ENCODE assay signal across 9 cellular contexts in the genomic region with DNA sequence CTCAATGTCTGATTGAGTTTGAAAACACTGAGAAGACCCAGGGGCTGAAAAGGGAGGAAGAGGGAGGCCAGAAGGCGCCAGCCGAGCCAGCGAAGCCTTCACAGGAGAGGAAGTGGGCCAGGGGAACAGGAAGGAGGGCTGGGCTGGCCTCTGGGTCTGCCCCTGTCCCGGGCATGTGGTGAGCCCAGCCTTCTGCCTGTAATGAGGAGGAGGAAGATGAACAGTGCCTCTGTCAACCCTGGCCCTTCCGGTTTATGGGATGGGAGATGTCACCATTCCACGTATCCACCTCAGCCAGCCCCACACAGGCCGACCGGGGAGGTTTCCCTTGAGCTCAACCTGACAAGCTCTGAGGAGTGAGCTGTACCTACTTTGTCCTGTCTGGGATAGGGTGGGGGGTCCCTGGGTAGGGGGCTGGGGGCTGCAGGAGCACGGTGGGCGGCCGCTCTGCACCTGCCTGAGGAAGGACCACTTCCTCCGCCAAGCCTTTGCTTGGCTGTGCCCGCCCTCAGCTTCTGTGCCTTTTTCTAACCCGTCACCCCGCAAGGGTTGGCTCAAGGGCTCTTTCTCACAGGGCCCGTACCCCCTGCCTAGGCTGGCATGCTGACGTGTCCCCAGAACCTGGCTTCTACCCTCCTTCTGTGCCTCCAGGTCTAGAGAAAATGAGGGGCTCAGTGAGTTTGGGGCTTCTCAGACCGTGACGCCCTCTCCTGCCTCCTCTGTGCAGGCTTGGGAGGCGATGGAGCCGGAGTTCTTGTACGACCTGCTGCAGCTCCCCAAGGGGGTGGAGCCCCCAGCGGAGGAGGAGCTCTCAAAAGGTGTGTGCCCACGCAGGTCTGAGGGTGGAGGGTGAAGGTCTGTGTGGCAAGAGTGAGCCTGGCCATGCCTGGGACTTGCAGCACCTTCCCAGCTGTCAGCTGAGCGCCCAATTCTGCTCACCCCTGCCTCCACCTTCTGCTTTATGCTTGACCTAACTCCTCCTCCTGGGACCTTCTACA. TPM values are rescaled to one million over a fixed set of nuclear protein-coding genes. Genes with fewer than 3 reads are reported as not detected.
DNase-seq lines count a peak whose midpoint lies in the region; ATAC-seq lines count a peak whose summit lies in the region.
"Had no signal": no experiment of that assay in that cellular context is flagged by ENCODE, and none has a peak within 500 bp of the region (broad histone marks: within the 10 kb centered on the region; RNA-seq: fewer than 3 reads in every experiment).

No MANE protein-coding gene starts in this region.

- peak overlapping the region; percentile 95 for H3K27ac Mint-ChIP-seq in activated CD8-positive, alpha-beta memory T cell treated with anti-CD3 and anti-CD28 coated beads, Interleukin-2, amount 10 ng/mL, durations not matched to agents 7 days and 5 days
- peak overlapping the region; percentile 89 to 99 (median 98) for H3K27ac Mint-ChIP-seq in immature natural killer cell

- 0 out of 2 replicates have a peak, but pooled peaks cover 5% of the 10 kb centered on the region for H3K27me3 ChIP-seq in SJCRH30
- H3K27me3 ChIP-seq: cardiac muscle cell had no signal

- H3K4me3 ChIP-seq in SJCRH30: no peak overlapping the region
- H3K4me3 ChIP-seq: cardiac muscle cell had no signal

- H3K36me3 Mint-ChIP-seq in activated CD8-positive, alpha-beta memory T cell treated with anti-CD3 and anti-CD28 coated beads, Interleukin-2, amount 10 ng/mL, durations not matched to agents 7 days and 5 days: peaks cover 20% of the 10 kb centered on the region
- H3K36me3 Mint-ChIP-seq in immature natural killer cell: peaks cover 0 to 5% (median 0%) of the 10 kb centered on the region in 3 donors

- H3K36me3 ChIP-seq in SJCRH30: no peaks in the 10 kb centered on the region
- H3K36me3 ChIP-seq: cardiac muscle cell had no signal

- peak; percentile 86 for DNase-seq in activated CD8-positive, alpha-beta memory T cell treated with anti-CD3 and anti-CD28 coated beads, Interleukin-2, amount 10 ng/mL, durations not matched to agents 7 days and 5 days
- DNase-seq in immature natural killer cell (peak; percentile 51 to 54 (median 54)), substantia nigra (lab: John Stamatoyannopoulos, UW) (peak in 29 of 49 donors; percentile 4 to 66 (median 27)), HuH-7 (ENCODE audit: low spot score) (no peak), SJCRH30 (no peak)

- CTCF ChIA-PET in activated CD8-positive, alpha-beta memory T cell treated with anti-CD3 and anti-CD28 coated beads, Interleukin-2, amount 10 ng/mL, durations not matched to agents 7 days and 5 days (lab: Charles Lee): interaction anchor here (1.3 to 3.0 kb wide), 4 partner anchors 13 to 501 kb away, joined by 3 to 12 read pairs (median 6); no protein-coding TSS in a partner anchor

- H3K27me3 Mint-ChIP-seq in activated CD8-positive, alpha-beta memory T cell treated with anti-CD3 and anti-CD28 coated beads, Interleukin-2, amount 10 ng/mL, durations not matched to agents 7 days and 5 days: peaks cover 5% of the 10 kb centered on the region
- peaks cover 0 to 11% (median 2%) of the 10 kb centered on the region in 3 donors for H3K27me3 Mint-ChIP-seq in immature natural killer cell (ENCODE audit: low read depth in 3 of 3)

- no peaks in the 10 kb centered on the region for H3K9me3 ChIP-seq in SJCRH30 (replicated peaks)

- H3K4me1 Mint-ChIP-seq in activated CD8-positive, alpha-beta memory T cell treated with anti-CD3 and anti-CD28 coated beads, Interleukin-2, amount 10 ng/mL, durations not matched to agents 7 days and 5 days: peaks cover 28% of the 10 kb centered on the region
- peaks cover 30 to 38% of the 10 kb centered on the region in 2 donors for H3K4me1 Mint-ChIP-seq in immature natural killer cell

- H3K9me3 Mint-ChIP-seq in activated CD8-positive, alpha-beta memory T cell treated with anti-CD3 and anti-CD28 coated beads, Interleukin-2, amount 10 ng/mL, durations not matched to agents 7 days and 5 days (ENCODE audit: low read depth): no peaks in the 10 kb centered on the region
- H3K9me3 Mint-ChIP-seq in immature natural killer cell: peaks cover 0 to 1% (median 0%) of the 10 kb centered on the region in 6 donors

- no peaks in the 10 kb centered on the region for H3K4me1 ChIP-seq in SJCRH30

- peak overlapping the region; percentile 74 for H3K27ac ChIP-seq in substantia nigra (ENCODE audit: low read depth, low read length, poor library complexity, severe bottlenecking)
- no peak overlapping the region for H3K27ac ChIP-seq in SJCRH30
- H3K27ac ChIP-seq: cardiac muscle cell had no signal

- peak; percentile 43 for ATAC-seq in HG03354 (IDR thresholded peaks at IDR 0.05; ENCODE audit: poor library complexity, severe bottlenecking, unreplicated experiment)
- ATAC-seq in activated CD8-positive, alpha-beta memory T cell treated with anti-CD3 and anti-CD28 coated beads, Interleukin-2, amount 10 ng/mL, durations not matched to agents 7 days and 5 days: peak; percentile 67
- ATAC-seq in HG02884 (IDR thresholded peaks at IDR 0.05; ENCODE audit: unreplicated experiment): no peak
- ATAC-seq in GM19351 (IDR thresholded peaks at IDR 0.05; ENCODE audit: unreplicated experiment): no peak

- H3K4me3 Mint-ChIP-seq in activated CD8-positive, alpha-beta memory T cell treated with anti-CD3 and anti-CD28 coated beads, Interleukin-2, amount 10 ng/mL, durations not matched to agents 7 days and 5 days: peak overlapping the region; percentile 78
- peak overlapping the region; percentile 82 to 92 (median 89) for H3K4me3 Mint-ChIP-seq in immature natural killer cell

RNA-seq across cellular contexts. Expression of gene PARVG, which starts 2.2 kb away (rescaled TPM):
- 100 to 1,000 TPM; 125 to 170 TPM for total RNA-seq in activated CD8-positive, alpha-beta memory T cell treated with anti-CD3 and anti-CD28 coated beads, Interleukin-2, amount 10 ng/mL, durations not matched to agents 7 days and 5 days
- 10 to 100 TPM; 54.0 to 84.6 (median 58.4) TPM for polyA plus RNA-seq in immature natural killer cell
- total RNA-seq in SJCRH30 (2014; rRNA removed; shearing (Covaris generic)): not detected in 2 replicates
- polyA plus RNA-seq: cardiac muscle cell had no signal

Comparison
In these comparisons a context has a peak if more than half of its experiments do, and no peak if none do; other contexts are left out.
1. ATAC-seq: peak in HG03354 (single experiment) and activated CD8-positive, alpha-beta memory T cell treated with anti-CD3 and anti-CD28 coated beads, Interleukin-2, amount 10 ng/mL, durations not matched to agents 7 days and 5 days (single experiment); none in HG02884 (single experiment) and GM19351 (single experiment).
2. DNase-seq: peak in activated CD8-positive, alpha-beta memory T cell treated with anti-CD3 and anti-CD28 coated beads, Interleukin-2, amount 10 ng/mL, durations not matched to agents 7 days and 5 days (single experiment), immature natural killer cell (3 of 3) and substantia nigra (29 of 49); none in HuH-7 (single experiment) and SJCRH30 (0 of 2).
3. RNA of gene PARVG, which starts 2.2 kb away (total RNA-seq): 125 to 170 TPM in activated CD8-positive, alpha-beta memory T cell treated with anti-CD3 and anti-CD28 coated beads, Interleukin-2, amount 10 ng/mL, durations not matched to agents 7 days and 5 days; not detected in SJCRH30; every median in the first group is over 100 times any median in the second.